8 cellular contexts compared by ENCODE assay signal in genomic region chr4:123026015-123026414, GRCh38.
DNase-seq lines count a peak whose midpoint lies in the region; ATAC-seq, FAIRE-seq and TF ChIP-seq lines count a peak whose summit lies in the region.
"Not testable (repeated sequence)": the region's sequence is repeated elsewhere in the genome, so short reads cannot be mapped to it uniquely, and the experiment has no call there.

No MANE protein-coding gene starts in this region.

- TF ChIP-seq POLR2A in HCT116 (IDR thresholded peaks at IDR 0.05; ENCODE audit: borderline replicate concordance, extremely low read depth, insufficient read depth, insufficient read length): not testable (repeated sequence)

- not testable (repeated sequence) for BruUV-seq in HCT116 (replicated peaks; lab: Mats Ljungman, UMichigan)

- DNase-seq in Daoy (ENCODE audit: low read depth): peak; percentile 67
- DNase-seq in HCT116 (ENCODE audit: low read depth, low spot score): peak; percentile 12
- peak; percentile 70 for DNase-seq in KBM-7
- DNase-seq in RKO (ENCODE audit: low spot score): peak; percentile 43
- not testable (repeated sequence) for DNase-seq in activated naive CD4-positive, alpha-beta T cell treated with anti-CD3 and anti-CD28 coated beads, Interleukin-2, amount 50 U/mL, for 72 hours (ENCODE audit: low spot score in 2 of 2)
- peak; percentile 52 to 94 for DNase-seq in dermis microvascular lymphatic vessel endothelial cell (ENCODE audit: low read depth in 2 of 2)
- DNase-seq in keratinocyte (ENCODE audit: low read depth, low spot score): peak; percentile 25
- DNase-seq in renal cortical epithelial cell (ENCODE audit: low read depth): peak; percentile 91

- H3K9ac ChIP-seq in HCT116 (ENCODE audit: low read length); keratinocyte (ENCODE audit: control insufficient read depth, extremely low read depth, insufficient read depth, low read length): not testable (repeated sequence)

- TF ChIP-seq RAD21 in HCT116 (IDR thresholded peaks at IDR 0.05; ENCODE audit: low read depth): not testable (repeated sequence)

- not testable (repeated sequence) for H2AFZ ChIP-seq in HCT116 (ENCODE audit: low read depth, low read length, poor library complexity, severe bottlenecking); keratinocyte (ENCODE audit: control insufficient read depth, low read length)

- peak overlapping the region; percentile 33 to 69 for H3K27ac Mint-ChIP-seq in activated naive CD4-positive, alpha-beta T cell treated with anti-CD3 and anti-CD28 coated beads, Interleukin-2, amount 50 U/mL, for 72 hours

- CTCF ChIA-PET in HCT116 (lab: Charles Lee): not testable (repeated sequence)

- not testable (repeated sequence) for TF ChIP-seq CTCF in HCT116 (IDR thresholded peaks at IDR 0.05 in 2 of 3, conservative IDR thresholded peaks at IDR 0.05 in 1 of 3; ENCODE audit: borderline replicate concordance in 1 of 3, insufficient read depth in 1 of 3, low read depth in 2 of 3, low read length in 2 of 3); keratinocyte (optimal IDR thresholded peaks at IDR 0.05 in 1 of 3, IDR thresholded peaks at IDR 0.05 in 1 of 3, conservative IDR thresholded peaks at IDR 0.05 in 1 of 3; ENCODE audit: extremely low read depth in 1 of 3, insufficient read depth in 2 of 3, low read length in 3 of 3)

- H3K27ac ChIP-seq in HCT116 (ENCODE audit: low read depth, low read length); keratinocyte (ENCODE audit: control insufficient read depth, insufficient read depth, low read length): not testable (repeated sequence)

- H3K9me3 Mint-ChIP-seq in activated naive CD4-positive, alpha-beta T cell treated with anti-CD3 and anti-CD28 coated beads, Interleukin-2, amount 50 U/mL, for 72 hours: not testable (repeated sequence)

- peaks cover 17 to 18% of the 10 kb centered on the region in 2 donors for H3K36me3 Mint-ChIP-seq in activated naive CD4-positive, alpha-beta T cell treated with anti-CD3 and anti-CD28 coated beads, Interleukin-2, amount 50 U/mL, for 72 hours

- RAD21 ChIA-PET in HCT116 (lab: Charles Lee; ENCODE audit: low non-redundant PET in 1 of 2, low total read pairs in 2 of 2, uncharacterized antibody in 2 of 2, unreplicated experiment in 2 of 2): not testable (repeated sequence)

- POLR2A ChIA-PET in HCT116 (lab: Charles Lee): not testable (repeated sequence)

- FAIRE-seq in keratinocyte (lab: Jason Lieb, UNC): peak; percentile 93

- H3K36me3 ChIP-seq in HCT116 (ENCODE audit: control insufficient read depth in 1 of 2, insufficient read depth in 2 of 2, low read length in 2 of 2); keratinocyte (ENCODE audit: control insufficient read depth in 2 of 2, extremely low read depth in 1 of 2, insufficient read depth in 2 of 2, low read length in 2 of 2): not testable (repeated sequence)

- not testable (repeated sequence) for H3K4me3 ChIP-seq in HCT116 (replicated peaks in 1 of 2; ENCODE audit: low read depth in 1 of 2, low read length in 2 of 2); keratinocyte (ENCODE audit: control insufficient read depth in 2 of 3, extremely low read depth in 1 of 3, insufficient read depth in 2 of 3, low read depth in 1 of 3, low read length in 3 of 3)

- not testable (repeated sequence) for H3K9me3 ChIP-seq in HCT116 (ENCODE audit: control insufficient read depth in 1 of 2, insufficient read depth in 1 of 2, low read depth in 1 of 2, low read length in 2 of 2); keratinocyte (ENCODE audit: control insufficient read depth, low read depth, low read length)

- H3K79me2 ChIP-seq in HCT116 (ENCODE audit: insufficient read depth, low read length); keratinocyte (ENCODE audit: control insufficient read depth, insufficient read depth, low read length): not testable (repeated sequence)

- in situ Hi-C loops in KBM-7 (cut with MboI; ENCODE audit: low pct_unique_long_range_greater_than_20kb, low sequenced_read_pairs): not testable (repeated sequence)

- intact Hi-C loops in HCT116 (cut with micrococcal nuclease): not testable (repeated sequence)

- H4K20me1 ChIP-seq in HCT116 (ENCODE audit: insufficient read depth); keratinocyte (ENCODE audit: control insufficient read depth, extremely low read depth, insufficient read depth, low read length): not testable (repeated sequence)

- H3K27me3 ChIP-seq in HCT116 (ENCODE audit: insufficient read depth, low read length); keratinocyte (ENCODE audit: control insufficient read depth, extremely low read depth, insufficient read depth, low read length): not testable (repeated sequence)

- dilution Hi-C loops in keratinocyte (cut with MboI; ENCODE audit: extremely low pct_ligation_motif_present, low sequenced_read_pairs): not testable (repeated sequence)

- not testable (repeated sequence) for H3K4me2 ChIP-seq in HCT116 (ENCODE audit: low read length); keratinocyte (ENCODE audit: control insufficient read depth, extremely low read depth, insufficient read depth, low read depth, low read length)

- not testable (repeated sequence) for H3K9me2 ChIP-seq in HCT116 (ENCODE audit: insufficient read depth)

- H3K9me1 ChIP-seq in keratinocyte (ENCODE audit: control insufficient read depth, extremely low read depth, insufficient read depth, low read length): not testable (repeated sequence)

- not testable (repeated sequence) for ATAC-seq in HCT116
- peak in 1 of 2 donors; percentile 28 for ATAC-seq in activated naive CD4-positive, alpha-beta T cell treated with anti-CD3 and anti-CD28 coated beads, Interleukin-2, amount 50 U/mL, for 72 hours

- H3K4me1 ChIP-seq in HCT116 (ENCODE audit: control insufficient read depth in 1 of 2, insufficient read depth in 2 of 2, low read length in 2 of 2): not testable (repeated sequence)
- peaks cover 16% of the 10 kb centered on the region for H3K4me1 ChIP-seq in keratinocyte (ENCODE audit: control insufficient read depth, extremely low read depth, insufficient read depth, low read length)
